8 cellular contexts compared by ENCODE assay signal in genomic region chr21:5067326-5068048, GRCh38.
DNase-seq lines count a peak whose midpoint lies in the region; ATAC-seq, FAIRE-seq and TF ChIP-seq lines count a peak whose summit lies in the region.
"Not testable (repeated sequence)": the region's sequence is repeated elsewhere in the genome, so short reads cannot be mapped to it uniquely, and the experiment has no call there.

No MANE protein-coding gene starts in this region.

- H4K91ac ChIP-seq in IMR-90 (ENCODE audit: insufficient read depth, low read depth, low read length): not testable (repeated sequence)

- not testable (repeated sequence) for H4K20me1 ChIP-seq in IMR-90 (ENCODE audit: insufficient read depth, low read length)

- H2AK9ac ChIP-seq in IMR-90 (replicated peaks; ENCODE audit: low read depth, low read length, poor library complexity): not testable (repeated sequence)

- H3K4me1 ChIP-seq in IMR-90 (ENCODE audit: control insufficient read depth, insufficient read depth, low read length); body of pancreas; left ventricle myocardium inferior; pancreas; sigmoid colon; uterus: not testable (repeated sequence)

- dilution Hi-C loops in IMR-90 (cut with HindIII; ENCODE audit: low sequenced_read_pairs, unreplicated experiment): not testable (repeated sequence)

- in situ Hi-C loops in IMR-90 (cut with MboI; ENCODE audit: low sequenced_read_pairs): not testable (repeated sequence)

- H3K9me1 ChIP-seq in IMR-90 (ENCODE audit: insufficient read depth, low read length): not testable (repeated sequence)

- POLR2A ChIA-PET in IMR-90 (lab: Charles Lee; ENCODE audit: unreplicated experiment): not testable (repeated sequence)

- no CpG with 5 or more reads among the region's 15 CpGs for WGBS in IMR-90 (ENCODE audit: extremely low coverage in 2 of 2, insufficient read length in 1 of 2), 2 experiments
- WGBS in body of pancreas, 2 donors: no CpG with 5 or more reads among the region's 15 CpGs
- 8% methylated on average over 2 of the region's 15 CpGs; no CpG with 5 or more reads in 1 of the 2 donors for WGBS in pancreas, 2 donors
- WGBS in sigmoid colon, 2 donors: 49% methylated on average over 3 of the region's 15 CpGs; no CpG with 5 or more reads in 1 of the 2 donors

- ATAC-seq in IMR-90 (ENCODE audit: low read depth): 0 out of 2 replicates have a peak, but pooled peaks have one; percentile 13
- ATAC-seq in body of pancreas: peak; percentile 24
- ATAC-seq in Right ventricle myocardium superior (ENCODE audit: poor library complexity): peak; percentile 40
- peak; percentile 76 for ATAC-seq in left colon
- ATAC-seq in pancreas: peak in 3 of 4 donors; percentile 38 to 59 (median 46)

- not testable (repeated sequence) for FAIRE-seq in pancreas (lab: Jason Lieb, UNC)

- H3K27ac ChIP-seq in IMR-90 (ENCODE audit: insufficient read depth, low read length); body of pancreas; pancreas; sigmoid colon; uterus: not testable (repeated sequence)
- peak overlapping the region; percentile 67 for H3K27ac ChIP-seq in left ventricle myocardium inferior (replicated peaks)

- TF ChIP-seq EP300 in sigmoid colon (IDR thresholded peaks at IDR 0.05): not testable (repeated sequence)

- H3K27me3 ChIP-seq in IMR-90 (ENCODE audit: control insufficient read depth, insufficient read depth, low read length); body of pancreas; left ventricle myocardium inferior (ENCODE audit: low read depth); pancreas; sigmoid colon; uterus: not testable (repeated sequence)

- not testable (repeated sequence) for H3K79me1 ChIP-seq in IMR-90 (ENCODE audit: low read depth in 1 of 2, low read length in 2 of 2)

- H3K36me3 ChIP-seq in IMR-90 (ENCODE audit: control insufficient read depth, insufficient read depth, low read length); body of pancreas (replicated peaks in 1 of 2; ENCODE audit: insufficient read depth in 1 of 2, low read depth in 2 of 2); left ventricle myocardium inferior; pancreas; sigmoid colon; uterus: not testable (repeated sequence)

- not testable (repeated sequence) for H4K8ac ChIP-seq in IMR-90 (ENCODE audit: low read depth in 2 of 2, low read length in 2 of 2)

- intact Hi-C loops in IMR-90 (cut with micrococcal nuclease); body of pancreas (cut with DNase I); Right ventricle myocardium superior (cut with DNase I); left ventricle myocardium inferior (cut with micrococcal nuclease); left colon (cut with DNase I, micrococcal nuclease); pancreas (cut with DNase I); sigmoid colon (cut with DNase I); uterus (cut with DNase I; ENCODE audit: low total_unique reads): not testable (repeated sequence)

- DNase-seq in IMR-90, body of pancreas, Right ventricle myocardium superior, pancreas: not testable (repeated sequence)
- DNase-seq in left ventricle myocardium inferior: peak; percentile 13
- peak in 1 of 2 donors; percentile 1 for DNase-seq in left colon
- DNase-seq in sigmoid colon: peak; percentile 63
- peak; percentile 36 to 50 for DNase-seq in uterus

- not testable (repeated sequence) for TF ChIP-seq CTCF in IMR-90 (conservative IDR thresholded peaks at IDR 0.05; ENCODE audit: low read depth, low read length); body of pancreas (IDR thresholded peaks at IDR 0.05); left ventricle myocardium inferior (IDR thresholded peaks at IDR 0.05; ENCODE audit: borderline replicate concordance); pancreas (IDR thresholded peaks at IDR 0.05); sigmoid colon (IDR thresholded peaks at IDR 0.05); uterus (IDR thresholded peaks at IDR 0.05)

- not testable (repeated sequence) for H2AK5ac ChIP-seq in IMR-90 (ENCODE audit: low read depth, low read length)

- not testable (repeated sequence) for H3K9me3 ChIP-seq in IMR-90 (ENCODE audit: control insufficient read depth, insufficient read depth, low read length); body of pancreas; left ventricle myocardium inferior (replicated peaks); pancreas; sigmoid colon; uterus

- H3K4ac ChIP-seq in IMR-90 (ENCODE audit: low read depth, low read length): not testable (repeated sequence)

- H3K56ac ChIP-seq in IMR-90 (ENCODE audit: extremely low read depth, insufficient read depth, low read length): not testable (repeated sequence)

- H4K5ac ChIP-seq in IMR-90 (ENCODE audit: low read depth, low read length): not testable (repeated sequence)

- H3K23ac ChIP-seq in IMR-90 (ENCODE audit: low read depth, low read length): not testable (repeated sequence)

- H2BK120ac ChIP-seq in IMR-90 (ENCODE audit: low read depth, low read length): not testable (repeated sequence)

- not testable (repeated sequence) for H3K18ac ChIP-seq in IMR-90 (ENCODE audit: low read depth, low read length)

- BruUV-seq in IMR-90 (replicated peaks; lab: Mats Ljungman, UMichigan): not testable (repeated sequence)

- TF ChIP-seq POLR2A in IMR-90 (IDR thresholded peaks at IDR 0.05; ENCODE audit: low read depth, low read length); body of pancreas (IDR thresholded peaks at IDR 0.05); sigmoid colon (IDR thresholded peaks at IDR 0.05); uterus (IDR thresholded peaks at IDR 0.05): not testable (repeated sequence)

- not testable (repeated sequence) for H3K14ac ChIP-seq in IMR-90 (replicated peaks; ENCODE audit: low read depth, low read length)

- H2BK5ac ChIP-seq in IMR-90 (ENCODE audit: low read depth, low read length, poor library complexity, severe bottlenecking): not testable (repeated sequence)

- TF ChIP-seq RAD21 in IMR-90 (IDR thresholded peaks at IDR 0.05; ENCODE audit: low read length): not testable (repeated sequence)

- not testable (repeated sequence) for H3K4me2 ChIP-seq in IMR-90 (ENCODE audit: low read depth, low read length)

- not testable (repeated sequence) for H2BK20ac ChIP-seq in IMR-90 (ENCODE audit: low read depth, low read length)

- H2AFZ ChIP-seq in IMR-90 (replicated peaks; ENCODE audit: low read length, poor library complexity): not testable (repeated sequence)

- CTCF ChIA-PET in IMR-90 (lab: Yijun Ruan, JAX): not testable (repeated sequence)

- H3K9ac ChIP-seq in IMR-90 (ENCODE audit: low read depth, low read length): not testable (repeated sequence)

- H2BK15ac ChIP-seq in IMR-90 (ENCODE audit: low read depth, low read length): not testable (repeated sequence)

- not testable (repeated sequence) for H3K4me3 ChIP-seq in IMR-90 (ENCODE audit: insufficient read depth, low read depth, low read length); body of pancreas; left ventricle myocardium inferior; pancreas; sigmoid colon; uterus

Comparison
In these comparisons a context has a peak if more than half of its experiments do, and no peak if none do; other contexts are left out.
1. ATAC-seq: peak in every context shown above with its lines; median percentile 76 in left colon; 46 in pancreas; 40 in Right ventricle myocardium superior; 24 in body of pancreas; 13 in IMR-90.